ENCODE assay signal across 15 cellular contexts in the genomic region with DNA sequence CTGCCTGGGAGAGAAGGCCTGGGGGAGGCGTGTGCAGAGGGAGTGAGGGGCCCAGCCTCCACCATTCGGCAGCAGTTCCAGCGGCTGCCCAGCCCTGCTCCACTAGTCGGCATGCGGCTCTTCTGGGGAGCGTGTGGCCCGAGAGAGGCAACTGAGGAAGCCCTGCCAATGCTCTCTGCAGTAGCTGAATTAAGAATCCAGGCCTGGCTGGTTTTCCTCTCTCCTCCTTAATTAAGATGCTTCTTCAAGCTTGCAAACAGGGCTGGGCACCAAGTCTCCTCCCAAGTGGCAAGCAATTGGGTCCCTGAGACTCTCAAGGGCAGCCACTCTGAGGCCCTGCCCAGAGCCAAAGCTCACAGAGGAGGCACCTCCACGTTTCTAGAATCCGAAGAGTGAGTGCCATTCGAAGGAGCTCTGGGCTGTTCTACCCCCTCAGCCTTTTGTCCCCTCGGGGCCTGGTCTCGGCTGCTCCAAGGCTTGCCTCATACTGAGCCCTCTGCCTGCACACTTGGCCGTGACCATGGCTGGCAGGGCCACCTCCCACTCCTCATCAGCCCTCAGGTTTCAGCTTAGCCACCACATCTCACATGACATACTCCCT.
DNase-seq lines count a peak whose midpoint lies in the region; ATAC-seq, FAIRE-seq and TF ChIP-seq lines count a peak whose summit lies in the region.
"Had no signal": no experiment of that assay in that cellular context is flagged by ENCODE, and none has a peak within 500 bp of the region (broad histone marks: within the 10 kb centered on the region; RNA-seq: fewer than 3 reads in every experiment).

No MANE protein-coding gene starts in this region.

- H3K4me3 ChIP-seq in BLaER1 treated with 17β-estradiol and CSF1 and Interleukin-3, amounts not matched to agents 10 nM and 100 nM, result no peak overlapping the region
- H3K4me3 ChIP-seq in pancreas, result no peak overlapping the region

- TF ChIP-seq CTCF in VCaP (conservative IDR thresholded peaks at IDR 0.05), result no peak
- no peak for TF ChIP-seq CTCF in pancreas (IDR thresholded peaks at IDR 0.05)
- no peak for TF ChIP-seq CTCF in CD14-positive monocyte (IDR thresholded peaks at IDR 0.05)

- H4K20me1 ChIP-seq in BLaER1 treated with 17β-estradiol and CSF1 and Interleukin-3, amounts not matched to agents 10 nM and 100 nM, result peaks cover 0 to 13% (median 0%) of the 10 kb centered on the region in 11 experiments; a peak in 4 of 22 replicates

- H3K36me3 ChIP-seq in BLaER1 treated with 17β-estradiol and CSF1 and Interleukin-3, amounts not matched to agents 10 nM and 100 nM, result peaks cover 0 to 49% (median 14%) of the 10 kb centered on the region in 11 experiments; a peak in 13 of 22 replicates
- H3K36me3 ChIP-seq in pancreas, result no peaks in the 10 kb centered on the region

- no peaks in the 10 kb centered on the region for H3K9me3 Mint-ChIP-seq in CD14-positive monocyte
- H3K9me3 Mint-ChIP-seq: activated T-helper 2 cell treated with anti-CD3 and anti-CD28 coated beads, Interferon-gamma antibody, Interleukin-2, Interleukin-4, amounts not matched to agents 10 μg/mL and 5 μg/mL and 100 μg/mL, durations not matched to agents 14 hours and 24 hours and 36 hours; stimulated activated naive CD8-positive, alpha-beta T cell treated with anti-CD3 and anti-CD28 coated beads, Interleukin-15, Interleukin-2, amounts not matched to agents 100 ng/mL and 50 ng/mL, for 24 hours had no signal

- DNase-seq in hypothalamus (lab: John Stamatoyannopoulos, UW) (peak in 31 of 51 donors; percentile 33 to 88 (median 61)), pancreas (peak in 1 of 6 donors; percentile 32), CD14-positive monocyte (ENCODE audit: low spot score) (no peak), retina (no peak)
- DNase-seq: activated CD4-positive, alpha-beta T cell treated with anti-CD3 and anti-CD28 coated beads, Interleukin-2, amount 50 U/mL, for 48 hours; DMS 273 treated with DMSO at 0.1 percent for 48 hours; effector CD4-positive, alpha-beta T cell; NCI-H2107; T1000 had no signal

- peak overlapping the region in 9 of 11 experiments; percentile 18 to 86 (median 79); a peak in 17 of 22 replicates for H3K4me2 ChIP-seq in BLaER1 treated with 17β-estradiol and CSF1 and Interleukin-3, amounts not matched to agents 10 nM and 100 nM

- FAIRE-seq in pancreas (lab: Jason Lieb, UNC), result no peak

- WGBS in pancreas, 2 donors, result 44 to 51% methylated on average over 13 of the region's 13 CpGs

- no peak overlapping the region for H3K27ac Mint-ChIP-seq in CD14-positive monocyte
- H3K27ac Mint-ChIP-seq: activated T-helper 2 cell treated with anti-CD3 and anti-CD28 coated beads, Interferon-gamma antibody, Interleukin-2, Interleukin-4, amounts not matched to agents 10 μg/mL and 5 μg/mL and 100 μg/mL, durations not matched to agents 14 hours and 24 hours and 36 hours; stimulated activated naive CD8-positive, alpha-beta T cell treated with anti-CD3 and anti-CD28 coated beads, Interleukin-15, Interleukin-2, amounts not matched to agents 100 ng/mL and 50 ng/mL, for 24 hours had no signal

- no peaks in the 10 kb centered on the region for H3K9me3 ChIP-seq in BLaER1 treated with 17β-estradiol and CSF1 and Interleukin-3, amounts not matched to agents 10 nM and 100 nM (replicated peaks in 1 of 11)
- no peaks in the 10 kb centered on the region for H3K9me3 ChIP-seq in pancreas

- H3K4me3 Mint-ChIP-seq in CD14-positive monocyte, result no peak overlapping the region
- H3K4me3 Mint-ChIP-seq: stimulated activated naive CD8-positive, alpha-beta T cell treated with anti-CD3 and anti-CD28 coated beads, Interleukin-15, Interleukin-2, amounts not matched to agents 100 ng/mL and 50 ng/mL, for 24 hours had no signal

- H3K4me1 ChIP-seq in BLaER1 treated with 17β-estradiol and CSF1 and Interleukin-3, amounts not matched to agents 10 nM and 100 nM, result peaks cover 42 to 99% (median 85%) of the 10 kb centered on the region in 10 experiments
- peaks cover 45 to 80% (median 61%) of the 10 kb centered on the region in 3 donors for H3K4me1 ChIP-seq in pancreas

- ATAC-seq in pancreas, result peak in 3 of 4 donors; percentile 9 to 26 (median 18)
- no peak for ATAC-seq in HG03571 (IDR thresholded peaks at IDR 0.05; ENCODE audit: unreplicated experiment)
- no peak for ATAC-seq in HG03565 (IDR thresholded peaks at IDR 0.05; ENCODE audit: unreplicated experiment)

- peak overlapping the region in 4 of 11 experiments; percentile 18 to 41 (median 24); a peak in 4 of 22 replicates for H3K9ac ChIP-seq in BLaER1 treated with 17β-estradiol and CSF1 and Interleukin-3, amounts not matched to agents 10 nM and 100 nM

- peaks cover 29% of the 10 kb centered on the region for H3K4me1 Mint-ChIP-seq in CD14-positive monocyte

- no peaks in the 10 kb centered on the region for H3K27me3 ChIP-seq in BLaER1 treated with 17β-estradiol and CSF1 and Interleukin-3, amounts not matched to agents 10 nM and 100 nM
- no peaks in the 10 kb centered on the region for H3K27me3 ChIP-seq in pancreas

- intact Hi-C loops in pancreas (cut with DNase I), result no loop called here
- intact Hi-C loops in CD14-positive monocyte (cut with micrococcal nuclease), result no loop called here

- peaks cover 37 to 42% of the 10 kb centered on the region in 2 donors for H3K36me3 Mint-ChIP-seq in CD14-positive monocyte

- H3K27ac ChIP-seq in BLaER1 treated with 17β-estradiol and CSF1 and Interleukin-3, amounts not matched to agents 10 nM and 100 nM, result 0 out of 22 replicates have a peak overlapping the region, but pooled peaks of 2 of the 11 experiments have one; percentile 4 to 73
- H3K27ac ChIP-seq in VCaP (peak overlapping the region; percentile 76), pancreas (peak overlapping the region; percentile 11 to 83 (median 70))

- peaks cover 0 to 2% (median 0%) of the 10 kb centered on the region in 3 donors for H3K27me3 Mint-ChIP-seq in CD14-positive monocyte (ENCODE audit: low read depth in 3 of 3)
- H3K27me3 Mint-ChIP-seq: stimulated activated naive CD8-positive, alpha-beta T cell treated with anti-CD3 and anti-CD28 coated beads, Interleukin-15, Interleukin-2, amounts not matched to agents 100 ng/mL and 50 ng/mL, for 24 hours had no signal

Comparison
In these comparisons a context has a peak if more than half of its experiments do, and no peak if none do; other contexts are left out.
1. DNase-seq: peak in hypothalamus (31 of 51); none in CD14-positive monocyte (single experiment) and retina (single experiment).
2. ATAC-seq: peak in pancreas (3 of 4); none in HG03571 (single experiment) and HG03565 (single experiment).